15 cellular contexts compared by ENCODE assay signal in genomic region chr2:157466764-157467163, GRCh38. TPM values are rescaled to one million over a fixed set of nuclear protein-coding genes. Genes with fewer than 3 reads are reported as not detected.
A peak's percentile ranks its signal among the peaks of the same experiment; 100 is the strongest.
DNase-seq lines count a peak whose midpoint lies in the region; ATAC-seq lines count a peak whose summit lies in the region.
"Had no signal": no experiment of that assay in that cellular context is flagged by ENCODE, and none has a peak within 500 bp of the region (broad histone marks: within the 10 kb centered on the region; RNA-seq: fewer than 3 reads in every experiment).

No MANE protein-coding gene starts in this region.

- no peak overlapping the region for H3K4me3 Mint-ChIP-seq in T-helper 1 cell treated with Interleukin-12 subunit alpha and Interleukin-12 subunit beta and Interleukin-4 antibody, amounts not matched to agents 30 μg/mL and 1 μg/mL, for 36 hours
- no peak overlapping the region for H3K4me3 Mint-ChIP-seq in naive thymus-derived CD8-positive, alpha-beta T cell
- H3K4me3 Mint-ChIP-seq: endodermal cell, WTC11 had no signal

- H3K36me3 Mint-ChIP-seq in T-helper 1 cell treated with Interleukin-12 subunit alpha and Interleukin-12 subunit beta and Interleukin-4 antibody, amounts not matched to agents 30 μg/mL and 1 μg/mL, for 36 hours (ENCODE audit: low read depth): peaks cover 21% of the 10 kb centered on the region
- H3K36me3 Mint-ChIP-seq in naive thymus-derived CD8-positive, alpha-beta T cell: no peaks in the 10 kb centered on the region
- H3K36me3 Mint-ChIP-seq: WTC11 had no signal

- H3K4me1 Mint-ChIP-seq in T-helper 1 cell treated with Interleukin-12 subunit alpha and Interleukin-12 subunit beta and Interleukin-4 antibody, amounts not matched to agents 30 μg/mL and 1 μg/mL, for 36 hours (ENCODE audit: low read depth): peaks cover 83% of the 10 kb centered on the region
- H3K4me1 Mint-ChIP-seq in naive thymus-derived CD8-positive, alpha-beta T cell: peaks cover 25 to 90% (median 77%) of the 10 kb centered on the region in 4 donors
- H3K4me1 Mint-ChIP-seq: WTC11 had no signal

- ATAC-seq in HG02642 (IDR thresholded peaks at IDR 0.05; ENCODE audit: poor library complexity, unreplicated experiment) (peak; percentile 35), GM21576 (IDR thresholded peaks at IDR 0.05; ENCODE audit: unreplicated experiment) (no peak)
- ATAC-seq in naive thymus-derived CD8-positive, alpha-beta T cell: no peak
- ATAC-seq: left lung, WTC11 had no signal

- no peaks in the 10 kb centered on the region for H3K27me3 Mint-ChIP-seq in T-helper 1 cell treated with Interleukin-12 subunit alpha and Interleukin-12 subunit beta and Interleukin-4 antibody, amounts not matched to agents 30 μg/mL and 1 μg/mL, for 36 hours (ENCODE audit: low read depth)
- no peaks in the 10 kb centered on the region for H3K27me3 Mint-ChIP-seq in naive thymus-derived CD8-positive, alpha-beta T cell

- POLR2A ChIA-PET in naive thymus-derived CD8-positive, alpha-beta T cell (lab: Charles Lee): interaction anchor here (0.6 to 2.9 kb wide), 6 partner anchors 9 to 32 kb away, joined by 3 to 18 read pairs (median 4); partner anchors contain the start of gene CYTIP

- H3K9me3 Mint-ChIP-seq in T-helper 1 cell treated with Interleukin-12 subunit alpha and Interleukin-12 subunit beta and Interleukin-4 antibody, amounts not matched to agents 30 μg/mL and 1 μg/mL, for 36 hours: peaks cover 4% of the 10 kb centered on the region
- H3K9me3 Mint-ChIP-seq in naive thymus-derived CD8-positive, alpha-beta T cell: peaks cover 0 to 10% (median 1%) of the 10 kb centered on the region in 9 donors
- H3K9me3 Mint-ChIP-seq: endodermal cell, WTC11 had no signal

- peak overlapping the region; percentile 94 for H3K27ac Mint-ChIP-seq in T-helper 1 cell treated with Interleukin-12 subunit alpha and Interleukin-12 subunit beta and Interleukin-4 antibody, amounts not matched to agents 30 μg/mL and 1 μg/mL, for 36 hours
- peak overlapping the region; percentile 39 to 98 (median 94) for H3K27ac Mint-ChIP-seq in naive thymus-derived CD8-positive, alpha-beta T cell
- H3K27ac Mint-ChIP-seq: endodermal cell, WTC11 had no signal

- DNase-seq in T-helper 1 cell (no peak), SKM-1 (lab: John Stamatoyannopoulos, UW; ENCODE audit: unreplicated experiment) (peak; percentile 34), NCI-H1694 (lab: John Stamatoyannopoulos, UW) (no peak), UCSD-AML1 (lab: John Stamatoyannopoulos, UW; ENCODE audit: unreplicated experiment) (no peak)
- DNase-seq in naive thymus-derived CD8-positive, alpha-beta T cell: no peak
- DNase-seq: endodermal cell, left lung, occipital lobe, RPMI8226, substantia nigra had no signal

RNA-seq across cellular contexts. Expression of gene CYTIP, which starts 22.9 kb away (rescaled TPM):
- 100 to 1,000 TPM; 308 to 341 TPM for total RNA-seq in naive thymus-derived CD8-positive, alpha-beta T cell
- polyA plus RNA-seq in naive thymus-derived CD8-positive, alpha-beta T cell: 100 to 1,000 TPM; 140 to 220 (median 155) TPM
- total RNA-seq: A172 had no signal
